In genomic region chr11:12532580-12532979, GRCh38 we compare ENCODE assay signal across 29 cellular contexts.
"Had no signal": no experiment of that assay in that cellular context is flagged by ENCODE, and none has a peak within 500 bp of the region (broad histone marks: within the 10 kb centered on the region; RNA-seq: fewer than 3 reads in every experiment).

No MANE protein-coding gene starts in this region.

- H3K9ac ChIP-seq: neural progenitor cell, parathyroid adenoma had no signal

- H3K79me2 ChIP-seq: parathyroid adenoma had no signal

- H3K4me3 Mint-ChIP-seq: immature natural killer cell; mesothelial cell of epicardium; naive B cell; natural killer cell; nephron progenitor cell; neural progenitor cell; stimulated activated memory B cell treated with anti-CD40 and anti-IgM and Interleukin-4, amounts not matched to agents 10 μg/mL and 1 μg/mL and 100 μg/mL, for 72 hours; stimulated activated naive CD8-positive, alpha-beta T cell treated with anti-CD3 and anti-CD28 coated beads, Interleukin-15, amount 100 ng/mL, for 72 hours had no signal

- H3K36me3 Mint-ChIP-seq: immature natural killer cell; naive B cell; natural killer cell; stimulated activated memory B cell treated with anti-CD40 and anti-IgM and Interleukin-4, amounts not matched to agents 10 μg/mL and 1 μg/mL and 100 μg/mL, for 72 hours had no signal

- ATAC-seq: natural killer cell; stimulated activated memory B cell treated with anti-CD40 and anti-IgM and Interleukin-4, amounts not matched to agents 10 μg/mL and 1 μg/mL and 100 μg/mL, for 72 hours; stimulated activated naive CD8-positive, alpha-beta T cell treated with anti-CD3 and anti-CD28 coated beads, Interleukin-15, amount 100 ng/mL, for 72 hours had no signal

- H3K27ac Mint-ChIP-seq: immature natural killer cell; mesothelial cell of epicardium; naive B cell; natural killer cell; nephron progenitor cell; neural progenitor cell; progenitor cell of endocrine pancreas; stimulated activated memory B cell treated with anti-CD40 and anti-IgM and Interleukin-4, amounts not matched to agents 10 μg/mL and 1 μg/mL and 100 μg/mL, for 72 hours; stimulated activated naive CD8-positive, alpha-beta T cell treated with anti-CD3 and anti-CD28 coated beads, Interleukin-15, amount 100 ng/mL, for 72 hours had no signal

- H3K4me1 Mint-ChIP-seq: immature natural killer cell; mesothelial cell of epicardium; naive B cell; natural killer cell; nephron progenitor cell; neural progenitor cell; stimulated activated memory B cell treated with anti-CD40 and anti-IgM and Interleukin-4, amounts not matched to agents 10 μg/mL and 1 μg/mL and 100 μg/mL, for 72 hours; stimulated activated naive CD8-positive, alpha-beta T cell treated with anti-CD3 and anti-CD28 coated beads, Interleukin-15, amount 100 ng/mL, for 72 hours had no signal

- H3K9me3 ChIP-seq: left ventricle myocardium inferior, neutrophil, right atrium auricular region, sigmoid colon, spleen, tibial nerve, upper lobe of left lung, vagina had no signal

- H3K36me3 ChIP-seq: neural progenitor cell, neutrophil had no signal

- DNase-seq: hypothalamus; immature natural killer cell; left ventricle myocardium inferior; mesendoderm; naive B cell; natural killer cell; nephron progenitor cell; occipital lobe; small intestine; spleen; stimulated activated CD4-positive, alpha-beta T cell treated with anti-CD3 and anti-CD28 coated beads, Interleukin-2, amount 100 ng/mL, for 48 hours; stimulated activated CD4-positive, alpha-beta T cell treated with anti-CD3 and anti-CD28 coated beads, Interleukin-4, amount 100 ng/mL, for 4 hours; stimulated activated CD8-positive, alpha-beta memory T cell treated with anti-CD3 and anti-CD28 coated beads, Interleukin-4, amount 100 ng/mL, for 48 hours; stimulated activated naive CD4-positive, alpha-beta T cell treated with Interleukin-2 at 50 U/mL for 16 hours; stimulated activated naive CD8-positive, alpha-beta T cell treated with anti-CD3 and anti-CD28 coated beads, Interleukin-15, amount 100 ng/mL, for 72 hours; substantia nigra; upper lobe of left lung had no signal

- H3K27me3 ChIP-seq: neural progenitor cell, right atrium auricular region, sigmoid colon, tibial nerve, upper lobe of left lung, vagina had no signal

- H3K4me1 ChIP-seq: left ventricle myocardium inferior, neural progenitor cell, parathyroid adenoma, right atrium auricular region, spleen had no signal

- FAIRE-seq: islet of Langerhans, small intestine had no signal

- H3K4me3 ChIP-seq: left ventricle myocardium inferior, lung, neural progenitor cell, right atrium auricular region, sigmoid colon, spleen, tibial nerve, upper lobe of left lung, vagina had no signal

- H3K9me3 Mint-ChIP-seq: immature natural killer cell; mesothelial cell of epicardium; natural killer cell; nephron progenitor cell; neural progenitor cell; stimulated activated memory B cell treated with anti-CD40 and anti-IgM and Interleukin-4, amounts not matched to agents 10 μg/mL and 1 μg/mL and 100 μg/mL, for 72 hours; stimulated activated naive CD8-positive, alpha-beta T cell treated with anti-CD3 and anti-CD28 coated beads, Interleukin-15, amount 100 ng/mL, for 72 hours had no signal

- H2AFZ ChIP-seq: neural progenitor cell, parathyroid adenoma had no signal

- H3K4me2 ChIP-seq: neural progenitor cell had no signal

- H3K27ac ChIP-seq: left ventricle myocardium inferior, neural progenitor cell, neutrophil, parathyroid adenoma, right atrium auricular region, spleen, tibial nerve, upper lobe of left lung, vagina had no signal
